ENCODE assay signal across 9 cellular contexts in genomic region chr14:69616408-69616773, GRCh38. TPM values are rescaled to one million over a fixed set of nuclear protein-coding genes. Genes with fewer than 3 reads are reported as not detected.
A peak's percentile ranks its signal among the peaks of the same experiment; 100 is the strongest.
DNase-seq lines count a peak whose midpoint lies in the region; ATAC-seq and TF ChIP-seq lines count a peak whose summit lies in the region.
"Had no signal": no experiment of that assay in that cellular context is flagged by ENCODE, and none has a peak within 500 bp of the region (broad histone marks: within the 10 kb centered on the region; RNA-seq: fewer than 3 reads in every experiment).

No MANE protein-coding gene starts in this region.

- H3K36me3 ChIP-seq in adipocyte (ENCODE audit: control insufficient read depth, insufficient read depth, low read length, severe bottlenecking) (no peaks in the 10 kb centered on the region), liver (ENCODE audit: control insufficient read depth in 4 of 4, insufficient read depth in 3 of 4, low read depth in 1 of 4, low read length in 3 of 4) (no peaks in the 10 kb centered on the region), thoracic aorta (no peaks in the 10 kb centered on the region)

- no peaks in the 10 kb centered on the region for H3K27me3 ChIP-seq in adipocyte (replicated peaks; ENCODE audit: control insufficient read depth, insufficient read depth, low read length)
- no peaks in the 10 kb centered on the region for H3K27me3 ChIP-seq in liver (ENCODE audit: control insufficient read depth in 4 of 4, insufficient read depth in 4 of 4, low read length in 3 of 4)
- no peaks in the 10 kb centered on the region for H3K27me3 ChIP-seq in thoracic aorta (replicated peaks; ENCODE audit: insufficient read depth)

- H3K4me1 Mint-ChIP-seq in activated CD4-positive, alpha-beta T cell treated with anti-CD3 and anti-CD28 coated beads, Interleukin-2, amount 10 ng/mL, durations not matched to agents 7 days and 5 days: peaks cover 83% of the 10 kb centered on the region

- TF ChIP-seq CTCF in liver (IDR thresholded peaks at IDR 0.05; ENCODE audit: low read depth, low read length, missing input control) (no peak), thoracic aorta (IDR thresholded peaks at IDR 0.05) (no peak)

- H3K27me3 Mint-ChIP-seq in activated CD4-positive, alpha-beta T cell treated with anti-CD3 and anti-CD28 coated beads, Interleukin-2, amount 10 ng/mL, durations not matched to agents 7 days and 5 days: no peaks in the 10 kb centered on the region

- peak overlapping the region; percentile 51 to 83 for H3K27ac ChIP-seq in liver (ENCODE audit: low read depth in 1 of 2, low read length in 2 of 2)
- H3K27ac ChIP-seq in thoracic aorta: peak overlapping the region; percentile 50 to 97

- H3K27ac Mint-ChIP-seq in activated CD4-positive, alpha-beta T cell treated with anti-CD3 and anti-CD28 coated beads, Interleukin-2, amount 10 ng/mL, durations not matched to agents 7 days and 5 days: peak overlapping the region; percentile 98

- peaks cover 3% of the 10 kb centered on the region for H3K9me3 Mint-ChIP-seq in activated CD4-positive, alpha-beta T cell treated with anti-CD3 and anti-CD28 coated beads, Interleukin-2, amount 10 ng/mL, durations not matched to agents 7 days and 5 days

- POLR2A ChIA-PET in activated CD4-positive, alpha-beta T cell treated with anti-CD3 and anti-CD28 coated beads, Interleukin-2, amount 10 ng/mL, durations not matched to agents 7 days and 5 days (lab: Charles Lee): no interaction called here

- H3K9me3 ChIP-seq in adipocyte (ENCODE audit: control insufficient read depth, low read length): no peaks in the 10 kb centered on the region
- H3K9me3 ChIP-seq in liver (ENCODE audit: control insufficient read depth in 4 of 4, low read length in 3 of 4): no peaks in the 10 kb centered on the region
- no peaks in the 10 kb centered on the region for H3K9me3 ChIP-seq in thoracic aorta

- peak overlapping the region; percentile 97 for H3K4me3 Mint-ChIP-seq in activated CD4-positive, alpha-beta T cell treated with anti-CD3 and anti-CD28 coated beads, Interleukin-2, amount 10 ng/mL, durations not matched to agents 7 days and 5 days

- 71% methylated on average over 1 of the region's 1 CpG for WGBS in liver

- H3K9ac ChIP-seq in adipocyte (ENCODE audit: low read length): peak overlapping the region; percentile 27
- H3K9ac ChIP-seq in liver (ENCODE audit: low read depth in 1 of 2, low read length in 2 of 2): peak overlapping the region in 1 of 2 donors; percentile 58

- no peak for ATAC-seq in thoracic aorta (ENCODE audit: insufficient number of reproducible peaks, low FRiP score, low read depth)

- peaks cover 43% of the 10 kb centered on the region for H3K36me3 Mint-ChIP-seq in activated CD4-positive, alpha-beta T cell treated with anti-CD3 and anti-CD28 coated beads, Interleukin-2, amount 10 ng/mL, durations not matched to agents 7 days and 5 days (ENCODE audit: low read depth)

- no peak for DNase-seq in activated CD4-positive, alpha-beta T cell treated with anti-CD3 and anti-CD28 coated beads, Interleukin-2, amount 10 ng/mL, durations not matched to agents 7 days and 5 days
- no peak for DNase-seq in activated CD4-positive, alpha-beta T cell treated with anti-CD3 and anti-CD28 coated beads for 4 hours
- no peak for DNase-seq in adipocyte (ENCODE audit: low read depth)
- no peak for DNase-seq in thoracic aorta (ENCODE audit: low spot score)
- DNase-seq in T-helper 9 cell: no peak
- no peak for DNase-seq in stimulated activated CD8-positive, alpha-beta memory T cell treated with anti-CD3 and anti-CD28 coated beads, Interleukin-4, amount 100 ng/mL, for 48 hours
- DNase-seq in NCI-H187 (lab: John Stamatoyannopoulos, UW): no peak
- DNase-seq: activated CD8-positive, alpha-beta memory T cell treated with anti-CD3 and anti-CD28 coated beads, Interleukin-2, amount 50 U/mL, for 4 hours had no signal

- CTCF ChIA-PET in activated CD4-positive, alpha-beta T cell treated with anti-CD3 and anti-CD28 coated beads, Interleukin-2, amount 10 ng/mL, durations not matched to agents 7 days and 5 days (lab: Charles Lee): interaction anchor here (1.5 to 3.2 kb wide), 2 partner anchors 9 to 14 kb away, joined by 5 to 8 read pairs; no protein-coding TSS in a partner anchor

- no peak for TF ChIP-seq RAD21 in liver (IDR thresholded peaks at IDR 0.05)

- H3K4me1 ChIP-seq in adipocyte (ENCODE audit: control insufficient read depth, insufficient read depth, low read length) (peaks cover 73% of the 10 kb centered on the region), liver (ENCODE audit: control insufficient read depth in 4 of 4, insufficient read depth in 4 of 4, low read length in 3 of 4) (peaks cover 8 to 65% (median 49%) of the 10 kb centered on the region in 4 donors), thoracic aorta (ENCODE audit: control insufficient read depth in 1 of 2, low read depth in 2 of 2) (peaks cover 80 to 85% of the 10 kb centered on the region in 2 donors)

- H3K4me3 ChIP-seq in adipocyte (ENCODE audit: low read length) (peak overlapping the region; percentile 62), liver (ENCODE audit: low read depth in 1 of 3, low read length in 3 of 3) (no peak overlapping the region), thoracic aorta (peak overlapping the region; percentile 90)

TF ChIP-seq in liver, 16 proteins besides CTCF, POLR2A, EP300 and RAD21:
- TF ChIP-seq SP1 (IDR thresholded peaks at IDR 0.05): no peak
- TF ChIP-seq HNF4G (IDR thresholded peaks at IDR 0.05): no peak
- TF ChIP-seq NR2F2 (IDR thresholded peaks at IDR 0.05): no peak

RNA-seq across cellular contexts. Expression of gene SUSD6, which starts 5.0 kb away (rescaled TPM):
- total RNA-seq in activated CD4-positive, alpha-beta T cell treated with anti-CD3 and anti-CD28 coated beads, Interleukin-2, amount 10 ng/mL, durations not matched to agents 7 days and 5 days: 10 to 100 TPM; 42.6 to 45.0 TPM
- total RNA-seq in liver: 10 to 100 TPM in 1 of 2 donors, 1 to 10 TPM in 1; 7.9 to 10.8 TPM
- 1 to 10 TPM; 6.8 to 7.4 TPM for polyA plus RNA-seq in liver
- total RNA-seq in thoracic aorta: 10 to 100 TPM; 51.7 to 80.1 TPM

RNA-seq across cellular contexts. Expression of gene CCDC177, which starts 41.7 kb away (rescaled TPM):
- total RNA-seq in activated CD4-positive, alpha-beta T cell treated with anti-CD3 and anti-CD28 coated beads, Interleukin-2, amount 10 ng/mL, durations not matched to agents 7 days and 5 days: not detected
- total RNA-seq in liver (not detected), thoracic aorta (not detected)
- under 1 TPM in 1 of 2 donors, not detected in 1; 0.08 TPM for polyA plus RNA-seq in liver

Comparison
In these comparisons a context has a peak if more than half of its experiments do, and no peak if none do; other contexts are left out.
1. H3K4me3 ChIP-seq: peak in adipocyte (single experiment) and thoracic aorta (single experiment); none in liver (0 of 3).